15 cellular contexts compared by ENCODE assay signal in genomic region chr10:14063531-14064317, GRCh38.
A peak's percentile ranks its signal among the peaks of the same experiment; 100 is the strongest.
DNase-seq lines count a peak whose midpoint lies in the region; ATAC-seq, FAIRE-seq and TF ChIP-seq lines count a peak whose summit lies in the region.
"Had no signal": no experiment of that assay in that cellular context is flagged by ENCODE, and none has a peak within 500 bp of the region (broad histone marks: within the 10 kb centered on the region; RNA-seq: fewer than 3 reads in every experiment).

No MANE protein-coding gene starts in this region.

- BruUV-seq in HepG2 (replicated peaks; lab: Mats Ljungman, UMichigan): no TSS peak

- no peak for TF ChIP-seq RAD21 in HepG2 (CRISPR knock-in tag; IDR thresholded peaks at IDR 0.05)

- ATAC-seq in naive thymus-derived CD4-positive, alpha-beta T cell: no peak
- ATAC-seq in HG03135 (IDR thresholded peaks at IDR 0.05; ENCODE audit: unreplicated experiment) (no peak), HepG2 (no peak)

- peak; percentile 72 for DNase-seq in GM23248
- DNase-seq in choroid plexus epithelial cell (ENCODE audit: low read depth): peak; percentile 89
- DNase-seq in kidney: peak; percentile 73
- peak; percentile 50 for DNase-seq in smooth muscle cell of the brain vasculature (ENCODE audit: low read depth, low spot score)
- DNase-seq in dermis blood vessel endothelial cell: no peak
- no peak for DNase-seq in naive thymus-derived CD4-positive, alpha-beta T cell
- no peak for DNase-seq in HepG2 (ENCODE audit: low spot score)
- DNase-seq: activated naive CD4-positive, alpha-beta T cell; Calu3; NCI-H1092 treated with DMSO at 0.1 percent for 48 hours; NK-92 treated with Interleukin-12 subunit alpha and Interleukin-12 subunit beta, amount 100 ng/mL, for 24 hours; occipital lobe; transverse colon had no signal

- H3K4me2 ChIP-seq in GM23248 (ENCODE audit: unreplicated experiment) (peak overlapping the region; percentile 30), HepG2 (ENCODE audit: low read depth, low read length) (no peak overlapping the region)

- WGBS in GM23248 (ENCODE audit: low coverage in 1 of 2, low lambda C conversion rate in 2 of 2, missing lambda C conversion rate in 2 of 2), 2 experiments: 78 to 79% methylated on average over 8 of the region's 8 CpGs
- 3% methylated on average over 8 of the region's 8 CpGs for WGBS in HepG2 (ENCODE audit: low lambda C conversion rate)

- H2AFZ ChIP-seq in GM23248: 0 out of 2 replicates have a peak overlapping the region, but pooled peaks have one; percentile 21
- no peak overlapping the region for H2AFZ ChIP-seq in HepG2 (ENCODE audit: low read length)

- H3K36me3 Mint-ChIP-seq in naive thymus-derived CD4-positive, alpha-beta T cell: peaks cover 0 to 11% (median 4%) of the 10 kb centered on the region in 5 donors

- H3K79me2 ChIP-seq in GM23248 (ENCODE audit: insufficient read depth): no peaks in the 10 kb centered on the region
- no peaks in the 10 kb centered on the region for H3K79me2 ChIP-seq in HepG2 (ENCODE audit: insufficient read depth, low read length)

- peaks cover 30% of the 10 kb centered on the region; the same call in 1 of the 2 replicates for H3F3A ChIP-seq in GM23248 (ENCODE audit: insufficient read depth)

- CTCF ChIA-PET in naive thymus-derived CD4-positive, alpha-beta T cell (lab: Charles Lee): no interaction called here
- CTCF ChIA-PET in HepG2 (lab: Yijun Ruan, JAX; ENCODE audit: low intra/inter-chr PET ratio, low total read pairs): no interaction called here

- H3K36me3 ChIP-seq in GM23248 (ENCODE audit: low read depth): no peaks in the 10 kb centered on the region
- no peaks in the 10 kb centered on the region for H3K36me3 ChIP-seq in kidney (ENCODE audit: control insufficient read depth in 1 of 2, insufficient read depth in 2 of 2, low read length in 2 of 2)
- no peaks in the 10 kb centered on the region for H3K36me3 ChIP-seq in naive thymus-derived CD4-positive, alpha-beta T cell (ENCODE audit: control insufficient read depth in 2 of 3, insufficient read depth in 3 of 3, low read length in 3 of 3)
- no peaks in the 10 kb centered on the region for H3K36me3 ChIP-seq in HepG2 (replicated peaks in 1 of 2; ENCODE audit: control insufficient read depth in 1 of 2, insufficient read depth in 2 of 2, low read length in 2 of 2)
- H3K36me3 ChIP-seq: transverse colon had no signal

- POLR2A ChIA-PET in naive thymus-derived CD4-positive, alpha-beta T cell (lab: Charles Lee): interaction anchor here (0.7 kb wide), 1 partner anchor 281 kb away, joined by 4 read pairs; no protein-coding TSS in a partner anchor
- POLR2A ChIA-PET in HepG2 (lab: Yijun Ruan, JAX): no interaction called here

- H3K27me3 Mint-ChIP-seq in naive thymus-derived CD4-positive, alpha-beta T cell: peaks cover 0 to 4% (median 0%) of the 10 kb centered on the region in 5 donors

- peaks cover 0 to 22% (median 7%) of the 10 kb centered on the region in 11 donors for H3K9me3 Mint-ChIP-seq in naive thymus-derived CD4-positive, alpha-beta T cell

- H3K27me3 ChIP-seq in GM23248 (replicated peaks; ENCODE audit: insufficient read depth) (no peaks in the 10 kb centered on the region), HepG2 (ENCODE audit: control insufficient read depth in 1 of 2, insufficient read depth in 2 of 2, low read length in 2 of 2) (peaks cover 0 to 19% of the 10 kb centered on the region in 2 experiments; a peak in 3 of 5 replicates)
- H3K27me3 ChIP-seq in naive thymus-derived CD4-positive, alpha-beta T cell (ENCODE audit: control insufficient read depth in 2 of 2, insufficient read depth in 2 of 2, low read length in 2 of 2): no peaks in the 10 kb centered on the region
- H3K27me3 ChIP-seq: transverse colon had no signal

- H3K9me2 ChIP-seq in GM23248 (ENCODE audit: insufficient read depth): no peaks in the 10 kb centered on the region

- in situ Hi-C loops in GM23248 (cut with MboI) (no loop called here), HepG2 (cut with HindIII; ENCODE audit: extremely low pct_ligation_motif_present, low pct_unique_long_range_greater_than_20kb) (no loop called here)

- H3K4me3 Mint-ChIP-seq in naive thymus-derived CD4-positive, alpha-beta T cell: no peak overlapping the region

- FAIRE-seq in kidney (lab: Jason Lieb, UNC) (no peak), HepG2 (lab: Jason Lieb, UNC) (no peak)

- no peak overlapping the region for H3K9ac ChIP-seq in GM23248
- H3K9ac ChIP-seq in kidney (ENCODE audit: low read length in 2 of 2): no peak overlapping the region
- no peak overlapping the region for H3K9ac ChIP-seq in HepG2 (ENCODE audit: insufficient read depth, low read depth, low read length)

- TF ChIP-seq POLR2A in HepG2 (IDR thresholded peaks at IDR 0.05; ENCODE audit: insufficient read depth in 1 of 2, low read depth in 2 of 2, low read length in 2 of 2): no peak

- H3K27ac ChIP-seq in GM23248 (peak overlapping the region; percentile 28; the same call in 1 of the 2 replicates), kidney (ENCODE audit: low read depth in 2 of 2, low read length in 2 of 2) (no peak overlapping the region), HepG2 (ENCODE audit: extremely low read length, insufficient read depth, low read length) (no peak overlapping the region)
- H3K27ac ChIP-seq in naive thymus-derived CD4-positive, alpha-beta T cell (ENCODE audit: low read depth, low read length): no peak overlapping the region
- H3K27ac ChIP-seq: HL-60 had no signal

- no peak overlapping the region for H3K27ac Mint-ChIP-seq in naive thymus-derived CD4-positive, alpha-beta T cell

- intact Hi-C loops in kidney (cut with DNase I): no loop called here
- intact Hi-C loops in naive thymus-derived CD4-positive, alpha-beta T cell (cut with micrococcal nuclease): no loop called here
- intact Hi-C loops in HepG2 (cut with micrococcal nuclease; ENCODE audit: unreplicated experiment): no loop called here

- no peaks in the 10 kb centered on the region for H3K4me1 Mint-ChIP-seq in naive thymus-derived CD4-positive, alpha-beta T cell

- TF ChIP-seq EP300 in HepG2 (IDR thresholded peaks at IDR 0.05; ENCODE audit: low read depth in 2 of 2, low read length in 2 of 2): no peak
- no peak for TF ChIP-seq EP300 in HepG2 (CRISPR knock-in tag; IDR thresholded peaks at IDR 0.05; ENCODE audit: borderline replicate concordance)

- H4K20me1 ChIP-seq in GM23248 (ENCODE audit: insufficient read depth) (no peaks in the 10 kb centered on the region), HepG2 (ENCODE audit: insufficient read depth, low read length) (no peaks in the 10 kb centered on the region)

- H3K4me3 ChIP-seq in GM23248 (0 out of 2 replicates have a peak overlapping the region, but pooled peaks have one; percentile 3), choroid plexus epithelial cell (ENCODE audit: low read depth, low read length) (no peak overlapping the region), kidney (ENCODE audit: low read length in 2 of 2) (no peak overlapping the region), HepG2 (replicated peaks in 1 of 3; ENCODE audit: insufficient read depth in 1 of 3, low read depth in 2 of 3, low read length in 3 of 3) (no peak overlapping the region)
- H3K4me3 ChIP-seq in naive thymus-derived CD4-positive, alpha-beta T cell (ENCODE audit: low read length): no peak overlapping the region
- H3K4me3 ChIP-seq: transverse colon had no signal

- H3K4me1 ChIP-seq in GM23248 (ENCODE audit: insufficient read depth) (peaks cover 25% of the 10 kb centered on the region), kidney (ENCODE audit: control insufficient read depth in 1 of 2, insufficient read depth in 1 of 2, low read depth in 1 of 2, low read length in 2 of 2) (no peaks in the 10 kb centered on the region), HepG2 (ENCODE audit: insufficient read depth, low read length) (no peaks in the 10 kb centered on the region)
- H3K4me1 ChIP-seq in naive thymus-derived CD4-positive, alpha-beta T cell (ENCODE audit: control insufficient read depth in 2 of 2, insufficient read depth in 2 of 2, low read length in 2 of 2): no peaks in the 10 kb centered on the region
- H3K4me1 ChIP-seq: transverse colon had no signal

- no peak for TF ChIP-seq CTCF in choroid plexus epithelial cell (conservative IDR thresholded peaks at IDR 0.05; ENCODE audit: low read depth, low read length)
- TF ChIP-seq CTCF in kidney (IDR thresholded peaks at IDR 0.05; ENCODE audit: borderline replicate concordance, extremely low read depth, insufficient read depth): no peak
- no peak for TF ChIP-seq CTCF in HepG2 (CRISPR knock-in tag; IDR thresholded peaks at IDR 0.05)

- H3K9me3 ChIP-seq in GM23248 (ENCODE audit: low read depth) (no peaks in the 10 kb centered on the region), kidney (ENCODE audit: control insufficient read depth in 1 of 2, low read length in 2 of 2) (no peaks in the 10 kb centered on the region), HepG2 (ENCODE audit: low read length) (no peaks in the 10 kb centered on the region)
- H3K9me3 ChIP-seq in naive thymus-derived CD4-positive, alpha-beta T cell (ENCODE audit: control insufficient read depth in 2 of 3, low read length in 3 of 3): peaks cover 0 to 4% (median 0%) of the 10 kb centered on the region in 3 experiments
- H3K9me3 ChIP-seq: transverse colon had no signal

TF ChIP-seq in HepG2, 621 proteins besides CTCF, POLR2A, EP300 and RAD21:
- TF ChIP-seq TERF1 (CRISPR knock-in tag; IDR thresholded peaks at IDR 0.05) (no peak), ZBTB42 (CRISPR knock-in tag; IDR thresholded peaks at IDR 0.05) (no peak), EED (CRISPR knock-in tag; IDR thresholded peaks at IDR 0.05) (no peak), RELA (CRISPR knock-in tag; IDR thresholded peaks at IDR 0.05) (no peak)

Comparison
In these comparisons a context has a peak if more than half of its experiments do, and no peak if none do; other contexts are left out.
1. DNase-seq: peak in GM23248 (single experiment), choroid plexus epithelial cell (single experiment), kidney (single experiment) and smooth muscle cell of the brain vasculature (single experiment); none in dermis blood vessel endothelial cell (single experiment), naive thymus-derived CD4-positive, alpha-beta T cell (0 of 9) and HepG2 (single experiment).